20 cellular contexts compared by ENCODE assay signal in genomic region chr13:51229731-51230130, GRCh38. TPM values are rescaled to one million over a fixed set of nuclear protein-coding genes. Genes with fewer than 3 reads are reported as not detected.
DNase-seq lines count a peak whose midpoint lies in the region; ATAC-seq and TF ChIP-seq lines count a peak whose summit lies in the region.
"Had no signal": no experiment of that assay in that cellular context is flagged by ENCODE, and none has a peak within 500 bp of the region (broad histone marks: within the 10 kb centered on the region; RNA-seq: fewer than 3 reads in every experiment).

No MANE protein-coding gene starts in this region.

- H2BK15ac ChIP-seq in H9 (ENCODE audit: low read depth, low read length): no peak overlapping the region

- no peak overlapping the region for H2AK5ac ChIP-seq in H9 (ENCODE audit: insufficient read length, low read length)

- no peak overlapping the region for H3K9ac ChIP-seq in H9 (ENCODE audit: extremely low read depth, insufficient read length, low read length)

- TF ChIP-seq POLR2A in spleen (IDR thresholded peaks at IDR 0.05): no peak

- H4K20me1 ChIP-seq in H9 (ENCODE audit: control insufficient read depth, insufficient read depth, insufficient read length): no peaks in the 10 kb centered on the region

- H3K4me3 Mint-ChIP-seq in H9 (peak overlapping the region in 1 of 2 experiments; percentile 61; a peak in 3 of 5 replicates), brain (peak overlapping the region in 3 of 5 experiments; percentile 7 to 76 (median 64)), CD14-positive monocyte (no peak overlapping the region)
- H3K4me3 Mint-ChIP-seq in activated CD8-positive, alpha-beta T cell treated with anti-CD3 and anti-CD28 coated beads for 36 hours: no peak overlapping the region
- H3K4me3 Mint-ChIP-seq: CD8-positive, alpha-beta T cell; HFFc6 had no signal

- WGBS in H9 (ENCODE audit: extremely low coverage, insufficient read length, low lambda C conversion rate): no CpG with 5 or more reads among the region's 2 CpGs
- WGBS in spleen, 5 donors: 52 to 63% (median 60%) methylated on average over 2 of the region's 2 CpGs

- no peak overlapping the region for H3K4me2 ChIP-seq in H9 (ENCODE audit: insufficient read depth, insufficient read length, low read length)

- intact Hi-C loops in left ventricle myocardium superior (cut with micrococcal nuclease): loop anchor here (10.0 kb wide), 1 partner anchor 55 kb away; no protein-coding TSS in a partner anchor
- intact Hi-C loops in spleen (cut with DNase I; ENCODE audit: low total_unique reads): no loop called here
- intact Hi-C loops in activated CD8-positive, alpha-beta T cell treated with anti-CD3 and anti-CD28 coated beads for 36 hours (cut with micrococcal nuclease): no loop called here
- intact Hi-C loops in CD14-positive monocyte (cut with micrococcal nuclease): no loop called here

- H3T11ph ChIP-seq in H9 (ENCODE audit: low read length): no peak overlapping the region

- H3K23me2 ChIP-seq in H9 (ENCODE audit: insufficient read length, low read depth, low read length, poor library complexity, severe bottlenecking): peaks cover 2% of the 10 kb centered on the region

- no peak overlapping the region for H3K18ac ChIP-seq in H9 (ENCODE audit: insufficient read length, low read depth, low read length)

- no peak overlapping the region for H3K56ac ChIP-seq in H9 (ENCODE audit: insufficient read length, low read depth, low read length)

- no peaks in the 10 kb centered on the region for H3K9me3 Mint-ChIP-seq in H9
- H3K9me3 Mint-ChIP-seq in brain: peaks cover 0 to 3% (median 0%) of the 10 kb centered on the region in 5 experiments
- H3K9me3 Mint-ChIP-seq in activated CD8-positive, alpha-beta T cell treated with anti-CD3 and anti-CD28 coated beads for 36 hours: no peaks in the 10 kb centered on the region
- peaks cover 0 to 4% (median 0%) of the 10 kb centered on the region in 7 donors for H3K9me3 Mint-ChIP-seq in CD14-positive monocyte
- H3K9me3 Mint-ChIP-seq: CD8-positive, alpha-beta T cell; HFFc6 had no signal

- H4K8ac ChIP-seq in H9 (replicated peaks; ENCODE audit: insufficient read length, low read depth, low read length): no peak overlapping the region

- H3K9me3 ChIP-seq in H9 (ENCODE audit: control insufficient read depth, low read depth, low read length) (no peaks in the 10 kb centered on the region), spleen (peaks cover 0 to 4% (median 0%) of the 10 kb centered on the region in 8 donors)
- H3K9me3 ChIP-seq: BE2C had no signal

- no peak overlapping the region for H3K4ac ChIP-seq in H9 (ENCODE audit: low read depth, low read length)

- H3K36me3 Mint-ChIP-seq in H9 (ENCODE audit: insufficient read depth in 1 of 3, low read depth in 3 of 3): peaks cover 31 to 57% (median 56%) of the 10 kb centered on the region in 3 experiments
- peaks cover 17% of the 10 kb centered on the region for H3K36me3 Mint-ChIP-seq in brain
- no peaks in the 10 kb centered on the region for H3K36me3 Mint-ChIP-seq in activated CD8-positive, alpha-beta T cell treated with anti-CD3 and anti-CD28 coated beads for 36 hours (ENCODE audit: low read depth)
- H3K36me3 Mint-ChIP-seq in CD14-positive monocyte: peaks cover 2 to 7% of the 10 kb centered on the region in 2 donors
- H3K36me3 Mint-ChIP-seq: CD8-positive, alpha-beta T cell had no signal

- TF ChIP-seq CTCF in H9 (conservative IDR thresholded peaks at IDR 0.05) (no peak), brain (conservative IDR thresholded peaks at IDR 0.05) (no peak), spleen (IDR thresholded peaks at IDR 0.05 in 8 of 11, conservative IDR thresholded peaks at IDR 0.05 in 3 of 11) (no peak), CD14-positive monocyte (IDR thresholded peaks at IDR 0.05) (no peak)
- no peak for TF ChIP-seq CTCF in activated CD8-positive, alpha-beta T cell treated with anti-CD3 and anti-CD28 coated beads for 36 hours (IDR thresholded peaks at IDR 0.05)

- peak; percentile 13 for DNase-seq in H9
- no peak for DNase-seq in left ventricle myocardium superior
- DNase-seq in spleen: no peak
- no peak for DNase-seq in activated CD8-positive, alpha-beta T cell treated with anti-CD3 and anti-CD28 coated beads for 36 hours
- DNase-seq in CD14-positive monocyte (ENCODE audit: low spot score): no peak
- no peak for DNase-seq in T1000 (lab: John Stamatoyannopoulos, UW)
- DNase-seq: BE2C; CD8-positive, alpha-beta T cell; DND-41; GDM1; HFFc6; KBM-7; NCI-H1092; NCI-H1694; NCI-H2107; NCI-H345; NCI-H69; PC-3 had no signal

- H3K27me3 Mint-ChIP-seq in H9 (ENCODE audit: low read depth) (no peaks in the 10 kb centered on the region), brain (peaks cover 3% of the 10 kb centered on the region), CD14-positive monocyte (ENCODE audit: low read depth in 3 of 3) (peaks cover 0 to 3% (median 3%) of the 10 kb centered on the region in 3 donors)
- H3K27me3 Mint-ChIP-seq in activated CD8-positive, alpha-beta T cell treated with anti-CD3 and anti-CD28 coated beads for 36 hours: peaks cover 37% of the 10 kb centered on the region

- H2BK20ac ChIP-seq in H9 (ENCODE audit: low read depth, low read length, poor library complexity, severe bottlenecking): no peak overlapping the region

- H2BK120ac ChIP-seq in H9 (ENCODE audit: low read depth, low read length, poor library complexity, severe bottlenecking): no peak overlapping the region

- H2BK12ac ChIP-seq in H9 (ENCODE audit: insufficient read length, low read depth, low read length): no peak overlapping the region

- H2BK5ac ChIP-seq in H9 (ENCODE audit: insufficient read length, low read length): no peak overlapping the region

- H3K4me1 ChIP-seq in H9 (ENCODE audit: insufficient read depth, low read length): peaks cover 18% of the 10 kb centered on the region
- H3K4me1 ChIP-seq in spleen: peaks cover 9 to 42% (median 25%) of the 10 kb centered on the region in 6 donors

- H3K27ac ChIP-seq in H9 (ENCODE audit: insufficient read length, low read depth, low read length) (no peak overlapping the region), spleen (peak overlapping the region in 7 of 8 donors; percentile 56 to 80 (median 66))
- H3K27ac ChIP-seq: GM23248 had no signal

- H3K27me3 ChIP-seq in H9 (ENCODE audit: insufficient read depth, low read length) (no peaks in the 10 kb centered on the region), spleen (replicated peaks in 1 of 7) (peaks cover 0 to 5% (median 0%) of the 10 kb centered on the region in 7 donors)
- H3K27me3 ChIP-seq: BE2C had no signal

- no peak overlapping the region for H3K4me3 ChIP-seq in spleen

- H3K23ac ChIP-seq in H9 (ENCODE audit: insufficient read length, low read depth, low read length): no peak overlapping the region

- ATAC-seq in left ventricle myocardium superior: peak; percentile 41
- ATAC-seq in activated CD8-positive, alpha-beta T cell treated with anti-CD3 and anti-CD28 coated beads for 36 hours: no peak
- ATAC-seq: CD8-positive, alpha-beta T cell; PC-3 had no signal

- H3K27ac Mint-ChIP-seq in H9 (peak overlapping the region in 2 of 3 experiments; percentile 46 to 68; a peak in 2 of 7 replicates), brain (peak overlapping the region in 1 of 5 experiments; percentile 96), CD14-positive monocyte (peak overlapping the region in 1 of 7 donors; percentile 63)
- H3K27ac Mint-ChIP-seq in activated CD8-positive, alpha-beta T cell treated with anti-CD3 and anti-CD28 coated beads for 36 hours: no peak overlapping the region
- H3K27ac Mint-ChIP-seq: CD8-positive, alpha-beta T cell; HFFc6 had no signal

- POLR2A ChIA-PET in activated CD8-positive, alpha-beta T cell treated with anti-CD3 and anti-CD28 coated beads for 36 hours (lab: Charles Lee): interaction anchor here (1.3 kb wide), 1 partner anchor 10 kb away, joined by 3 read pairs; no protein-coding TSS in a partner anchor

- H3K4me1 Mint-ChIP-seq in H9 (peaks cover 60 to 61% of the 10 kb centered on the region in 2 experiments), brain (peaks cover 52% of the 10 kb centered on the region), CD14-positive monocyte (peaks cover 25% of the 10 kb centered on the region)
- H3K4me1 Mint-ChIP-seq in activated CD8-positive, alpha-beta T cell treated with anti-CD3 and anti-CD28 coated beads for 36 hours (ENCODE audit: low read depth): no peaks in the 10 kb centered on the region

- H2AFZ ChIP-seq in H9 (ENCODE audit: low read length): no peak overlapping the region

- peaks cover 0 to 17% (median 0%) of the 10 kb centered on the region in 6 donors for H3K36me3 ChIP-seq in spleen

- peaks cover 15% of the 10 kb centered on the region; the same call in 1 of the 2 replicates for H3K79me2 ChIP-seq in H9 (ENCODE audit: insufficient read depth, low read length)

- CTCF ChIA-PET in activated CD8-positive, alpha-beta T cell treated with anti-CD3 and anti-CD28 coated beads for 36 hours (lab: Charles Lee): interaction anchor here (1.6 kb wide), 1 partner anchor 56 kb away, joined by 5 read pairs; no protein-coding TSS in a partner anchor

- H4K5ac ChIP-seq in H9 (ENCODE audit: insufficient read length, low read depth, low read length): no peak overlapping the region

- H3K14ac ChIP-seq in H9 (ENCODE audit: insufficient read depth, low read length): no peak overlapping the region

- no peak overlapping the region for H4K91ac ChIP-seq in H9 (ENCODE audit: insufficient read length, low read depth, low read length)

- peaks cover 5% of the 10 kb centered on the region for H3K79me1 ChIP-seq in H9 (ENCODE audit: insufficient read depth, low read depth, low read length, poor library complexity, severe bottlenecking)

RNA-seq across cellular contexts. Expression of gene FAM124A, which starts 7.5 kb away (rescaled TPM):
- total RNA-seq in H9 (2021) (40.1 and 41.9 TPM in 2 replicates), left ventricle myocardium superior (14.9 TPM), spleen (10 to 100 TPM; 17.3 to 39.9 (median 28.6) TPM)
- polyA plus RNA-seq in brain (ENCODE audit: insufficient read depth, low read depth, low replicate concordance) (11.3 TPM), spleen (1 to 10 TPM; 2.6 to 7.3 (median 4.0) TPM), CD14-positive monocyte (under 1 TPM; 0.03 to 0.20 TPM)
- under 1 TPM; 0.07 to 0.25 TPM for total RNA-seq in activated CD8-positive, alpha-beta T cell treated with anti-CD3 and anti-CD28 coated beads for 36 hours
- total RNA-seq: GM23248, HFFc6 had no signal
- polyA plus RNA-seq: GM23248 had no signal

Comparison
In these comparisons a context has a peak if more than half of its experiments do, and no peak if none do; other contexts are left out.
1. H3K4me3 Mint-ChIP-seq: peak in brain (3 of 5); none in activated CD8-positive, alpha-beta T cell treated with anti-CD3 and anti-CD28 coated beads for 36 hours (single experiment) and CD14-positive monocyte (0 of 2).
2. RNA of gene FAM124A, which starts 7.5 kb away (total RNA-seq): 40.1 to 41.9 TPM in H9, 17.3 to 39.9 TPM in spleen and 14.9 TPM in left ventricle myocardium superior (single experiment); 0.07 to 0.25 TPM in activated CD8-positive, alpha-beta T cell treated with anti-CD3 and anti-CD28 coated beads for 36 hours; every median in the first group is over 10 times any median in the second.